2 cellular contexts compared by ENCODE assay signal in the genomic region with DNA sequence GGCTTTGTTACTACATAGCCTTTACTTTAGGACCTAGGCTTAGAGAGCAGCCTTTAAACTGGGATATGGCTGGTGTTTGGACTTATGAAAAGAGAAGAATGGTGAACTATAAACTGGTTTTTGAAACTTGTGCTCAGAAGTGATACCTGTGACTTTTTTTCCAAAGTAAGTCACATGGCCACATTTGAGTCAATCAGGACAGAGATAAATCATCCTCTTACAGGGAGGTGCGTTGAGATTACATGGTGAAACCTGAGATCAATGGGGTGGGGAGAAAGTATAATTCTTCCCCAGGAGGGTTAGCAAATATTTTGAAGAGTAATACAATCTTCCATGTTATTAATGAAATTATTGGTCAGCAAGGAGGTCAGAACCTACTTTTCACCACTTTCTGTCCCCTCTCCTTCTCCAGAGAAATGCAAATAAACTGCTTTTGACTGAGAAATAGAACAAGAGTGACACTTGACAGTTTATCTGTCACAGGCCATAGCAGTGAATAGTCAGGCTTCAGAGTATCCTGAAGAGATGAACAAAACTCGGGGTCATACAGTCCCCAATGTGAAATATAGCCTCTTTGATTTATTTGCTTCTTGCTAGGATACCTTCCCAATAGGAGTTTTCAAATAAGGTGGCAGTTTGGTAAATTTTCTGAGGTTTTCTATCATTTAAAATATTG.
TF ChIP-seq lines count a peak whose summit lies in the region.

No MANE protein-coding gene starts in this region.

TF ChIP-seq in HEK293T, 16 proteins besides CTCF, POLR2A, EP300 and RAD21:
- TF ChIP-seq, protein P1, sequence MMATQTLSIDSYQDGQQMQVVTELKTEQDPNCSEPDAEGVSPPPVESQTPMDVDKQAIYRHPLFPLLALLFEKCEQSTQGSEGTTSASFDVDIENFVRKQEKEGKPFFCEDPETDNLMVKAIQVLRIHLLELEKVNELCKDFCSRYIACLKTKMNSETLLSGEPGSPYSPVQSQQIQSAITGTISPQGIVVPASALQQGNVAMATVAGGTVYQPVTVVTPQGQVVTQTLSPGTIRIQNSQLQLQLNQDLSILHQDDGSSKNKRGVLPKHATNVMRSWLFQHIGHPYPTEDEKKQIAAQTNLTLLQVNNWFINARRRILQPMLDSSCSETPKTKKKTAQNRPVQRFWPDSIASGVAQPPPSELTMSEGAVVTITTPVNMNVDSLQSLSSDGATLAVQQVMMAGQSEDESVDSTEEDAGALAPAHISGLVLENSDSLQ (IDR thresholded peaks at IDR 0.05) = peak; percentile 36
- no peak for TF ChIP-seq BHLHE40 (IDR thresholded peaks at IDR 0.05; ENCODE audit: borderline replicate concordance)

TF ChIP-seq in K562, 482 proteins besides CTCF, POLR2A, EP300 and RAD21 (continues in another document):
- TF ChIP-seq ZNF384 (IDR thresholded peaks at IDR 0.05; ENCODE audit: low read depth, low read length) (0 out of 2 replicates have a peak, but pooled peaks have one; percentile 12), ZEB2 (IDR thresholded peaks at IDR 0.05) (no peak), C11orf30 (IDR thresholded peaks at IDR 0.05; ENCODE audit: low read depth) (no peak), ZFX (CRISPR knock-in tag; IDR thresholded peaks at IDR 0.05) (no peak), PTBP1 (IDR thresholded peaks at IDR 0.05; ENCODE audit: low read depth, low read length) (no peak), KLF13 (tag; IDR thresholded peaks at IDR 0.05; ENCODE audit: borderline replicate concordance, low read depth) (no peak), ZNF24 (IDR thresholded peaks at IDR 0.05) (no peak), NR2C2 (CRISPR knock-in tag; IDR thresholded peaks at IDR 0.05) (no peak), NR2C2 (tag; IDR thresholded peaks at IDR 0.05) (no peak), ZNF197 (CRISPR knock-in tag; IDR thresholded peaks at IDR 0.05; ENCODE audit: low read depth) (no peak), HDAC6 (IDR thresholded peaks at IDR 0.05; ENCODE audit: low read depth, low read length) (no peak), HMGN3 (IDR thresholded peaks at IDR 0.05; ENCODE audit: borderline replicate concordance, extremely low read depth, insufficient read length, low read depth, low read length) (no peak), RAD51 (IDR thresholded peaks at IDR 0.05; ENCODE audit: borderline replicate concordance, low read depth) (peak; percentile 68), ZNF57 (CRISPR knock-in tag; IDR thresholded peaks at IDR 0.05) (no peak), BRCA1 (IDR thresholded peaks at IDR 0.05) (no peak), BRCA1 (CRISPR knock-in tag; IDR thresholded peaks at IDR 0.05) (no peak), RCOR1 (IDR thresholded peaks at IDR 0.05; ENCODE audit: borderline replicate concordance in 1 of 2, low read depth in 2 of 2, low read length in 2 of 2) (peak in 1 of 2 experiments; percentile 37; a peak in 1 of 4 replicates), ETV1 (tag; conservative IDR thresholded peaks at IDR 0.05; ENCODE audit: low read depth) (no peak), CBX5 (IDR thresholded peaks at IDR 0.05; ENCODE audit: borderline replicate concordance, low read depth) (no peak), KDM2B (CRISPR knock-in tag; IDR thresholded peaks at IDR 0.05) (no peak), MYNN (IDR thresholded peaks at IDR 0.05) (no peak), MYNN (CRISPR knock-in tag; IDR thresholded peaks at IDR 0.05) (no peak), NFATC3 (IDR thresholded peaks at IDR 0.05) (no peak), ATF1 (CRISPR knock-in tag; IDR thresholded peaks at IDR 0.05) (no peak), ATF1 (tag; IDR thresholded peaks at IDR 0.05) (no peak), ZNF766 (CRISPR knock-in tag; conservative IDR thresholded peaks at IDR 0.05) (no peak), SRSF1 (IDR thresholded peaks at IDR 0.05; ENCODE audit: low read depth, low read length) (no peak), XRCC4 (IDR thresholded peaks at IDR 0.05; ENCODE audit: extremely low read depth, insufficient read depth, insufficient read length) (no peak), GATAD2B (IDR thresholded peaks at IDR 0.05; ENCODE audit: borderline replicate concordance) (no peak), ZNF75A (CRISPR knock-in tag; IDR thresholded peaks at IDR 0.05) (no peak), RB1 (IDR thresholded peaks at IDR 0.05; ENCODE audit: low read depth) (no peak), FOXK2 (conservative IDR thresholded peaks at IDR 0.05 in 1 of 2, IDR thresholded peaks at IDR 0.05 in 1 of 2; ENCODE audit: low read depth in 2 of 2) (no peak), GABPB2 (CRISPR knock-in tag; conservative IDR thresholded peaks at IDR 0.05) (no peak)
- TF ChIP-seq, protein P2, sequence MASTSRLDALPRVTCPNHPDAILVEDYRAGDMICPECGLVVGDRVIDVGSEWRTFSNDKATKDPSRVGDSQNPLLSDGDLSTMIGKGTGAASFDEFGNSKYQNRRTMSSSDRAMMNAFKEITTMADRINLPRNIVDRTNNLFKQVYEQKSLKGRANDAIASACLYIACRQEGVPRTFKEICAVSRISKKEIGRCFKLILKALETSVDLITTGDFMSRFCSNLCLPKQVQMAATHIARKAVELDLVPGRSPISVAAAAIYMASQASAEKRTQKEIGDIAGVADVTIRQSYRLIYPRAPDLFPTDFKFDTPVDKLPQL (IDR thresholded peaks at IDR 0.05; ENCODE audit: extremely low read depth, insufficient read length) = no peak
- TF ChIP-seq, protein P3, sequence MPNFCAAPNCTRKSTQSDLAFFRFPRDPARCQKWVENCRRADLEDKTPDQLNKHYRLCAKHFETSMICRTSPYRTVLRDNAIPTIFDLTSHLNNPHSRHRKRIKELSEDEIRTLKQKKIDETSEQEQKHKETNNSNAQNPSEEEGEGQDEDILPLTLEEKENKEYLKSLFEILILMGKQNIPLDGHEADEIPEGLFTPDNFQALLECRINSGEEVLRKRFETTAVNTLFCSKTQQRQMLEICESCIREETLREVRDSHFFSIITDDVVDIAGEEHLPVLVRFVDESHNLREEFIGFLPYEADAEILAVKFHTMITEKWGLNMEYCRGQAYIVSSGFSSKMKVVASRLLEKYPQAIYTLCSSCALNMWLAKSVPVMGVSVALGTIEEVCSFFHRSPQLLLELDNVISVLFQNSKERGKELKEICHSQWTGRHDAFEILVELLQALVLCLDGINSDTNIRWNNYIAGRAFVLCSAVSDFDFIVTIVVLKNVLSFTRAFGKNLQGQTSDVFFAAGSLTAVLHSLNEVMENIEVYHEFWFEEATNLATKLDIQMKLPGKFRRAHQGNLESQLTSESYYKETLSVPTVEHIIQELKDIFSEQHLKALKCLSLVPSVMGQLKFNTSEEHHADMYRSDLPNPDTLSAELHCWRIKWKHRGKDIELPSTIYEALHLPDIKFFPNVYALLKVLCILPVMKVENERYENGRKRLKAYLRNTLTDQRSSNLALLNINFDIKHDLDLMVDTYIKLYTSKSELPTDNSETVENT (CRISPR knock-in tag; IDR thresholded peaks at IDR 0.05) = no peak
- TF ChIP-seq, protein P4, sequence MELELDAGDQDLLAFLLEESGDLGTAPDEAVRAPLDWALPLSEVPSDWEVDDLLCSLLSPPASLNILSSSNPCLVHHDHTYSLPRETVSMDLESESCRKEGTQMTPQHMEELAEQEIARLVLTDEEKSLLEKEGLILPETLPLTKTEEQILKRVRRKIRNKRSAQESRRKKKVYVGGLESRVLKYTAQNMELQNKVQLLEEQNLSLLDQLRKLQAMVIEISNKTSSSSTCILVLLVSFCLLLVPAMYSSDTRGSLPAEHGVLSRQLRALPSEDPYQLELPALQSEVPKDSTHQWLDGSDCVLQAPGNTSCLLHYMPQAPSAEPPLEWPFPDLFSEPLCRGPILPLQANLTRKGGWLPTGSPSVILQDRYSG (tag; conservative IDR thresholded peaks at IDR 0.05; ENCODE audit: low read depth) = no peak
- TF ChIP-seq, protein P5, sequence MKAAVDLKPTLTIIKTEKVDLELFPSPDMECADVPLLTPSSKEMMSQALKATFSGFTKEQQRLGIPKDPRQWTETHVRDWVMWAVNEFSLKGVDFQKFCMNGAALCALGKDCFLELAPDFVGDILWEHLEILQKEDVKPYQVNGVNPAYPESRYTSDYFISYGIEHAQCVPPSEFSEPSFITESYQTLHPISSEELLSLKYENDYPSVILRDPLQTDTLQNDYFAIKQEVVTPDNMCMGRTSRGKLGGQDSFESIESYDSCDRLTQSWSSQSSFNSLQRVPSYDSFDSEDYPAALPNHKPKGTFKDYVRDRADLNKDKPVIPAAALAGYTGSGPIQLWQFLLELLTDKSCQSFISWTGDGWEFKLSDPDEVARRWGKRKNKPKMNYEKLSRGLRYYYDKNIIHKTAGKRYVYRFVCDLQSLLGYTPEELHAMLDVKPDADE (conservative IDR thresholded peaks at IDR 0.05; ENCODE audit: control insufficient read depth, low read depth, low read length) = no peak
- TF ChIP-seq, protein P6, sequence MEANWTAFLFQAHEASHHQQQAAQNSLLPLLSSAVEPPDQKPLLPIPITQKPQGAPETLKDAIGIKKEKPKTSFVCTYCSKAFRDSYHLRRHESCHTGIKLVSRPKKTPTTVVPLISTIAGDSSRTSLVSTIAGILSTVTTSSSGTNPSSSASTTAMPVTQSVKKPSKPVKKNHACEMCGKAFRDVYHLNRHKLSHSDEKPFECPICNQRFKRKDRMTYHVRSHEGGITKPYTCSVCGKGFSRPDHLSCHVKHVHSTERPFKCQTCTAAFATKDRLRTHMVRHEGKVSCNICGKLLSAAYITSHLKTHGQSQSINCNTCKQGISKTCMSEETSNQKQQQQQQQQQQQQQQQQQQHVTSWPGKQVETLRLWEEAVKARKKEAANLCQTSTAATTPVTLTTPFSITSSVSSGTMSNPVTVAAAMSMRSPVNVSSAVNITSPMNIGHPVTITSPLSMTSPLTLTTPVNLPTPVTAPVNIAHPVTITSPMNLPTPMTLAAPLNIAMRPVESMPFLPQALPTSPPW (CRISPR knock-in tag; IDR thresholded peaks at IDR 0.05) = no peak
- TF ChIP-seq, protein P7, sequence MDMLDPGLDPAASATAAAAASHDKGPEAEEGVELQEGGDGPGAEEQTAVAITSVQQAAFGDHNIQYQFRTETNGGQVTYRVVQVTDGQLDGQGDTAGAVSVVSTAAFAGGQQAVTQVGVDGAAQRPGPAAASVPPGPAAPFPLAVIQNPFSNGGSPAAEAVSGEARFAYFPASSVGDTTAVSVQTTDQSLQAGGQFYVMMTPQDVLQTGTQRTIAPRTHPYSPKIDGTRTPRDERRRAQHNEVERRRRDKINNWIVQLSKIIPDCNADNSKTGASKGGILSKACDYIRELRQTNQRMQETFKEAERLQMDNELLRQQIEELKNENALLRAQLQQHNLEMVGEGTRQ (CRISPR knock-in tag; IDR thresholded peaks at IDR 0.05) = peak; percentile 65
- TF ChIP-seq, protein P8, sequence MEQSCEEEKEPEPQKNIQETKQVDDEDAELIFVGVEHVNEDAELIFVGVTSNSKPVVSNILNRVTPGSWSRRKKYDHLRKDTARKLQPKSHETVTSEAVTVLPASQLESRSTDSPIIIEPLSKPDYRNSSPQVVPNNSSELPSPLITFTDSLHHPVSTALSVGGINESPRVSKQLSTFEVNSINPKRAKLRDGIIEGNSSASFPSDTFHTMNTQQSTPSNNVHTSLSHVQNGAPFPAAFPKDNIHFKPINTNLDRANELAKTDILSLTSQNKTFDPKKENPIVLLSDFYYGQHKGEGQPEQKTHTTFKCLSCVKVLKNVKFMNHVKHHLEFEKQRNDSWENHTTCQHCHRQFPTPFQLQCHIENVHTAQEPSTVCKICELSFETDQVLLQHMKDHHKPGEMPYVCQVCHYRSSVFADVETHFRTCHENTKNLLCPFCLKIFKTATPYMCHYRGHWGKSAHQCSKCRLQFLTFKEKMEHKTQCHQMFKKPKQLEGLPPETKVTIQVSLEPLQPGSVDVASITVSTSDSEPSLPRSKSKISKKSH (CRISPR knock-in tag; IDR thresholded peaks at IDR 0.05) = no peak
- TF ChIP-seq, protein P9, sequence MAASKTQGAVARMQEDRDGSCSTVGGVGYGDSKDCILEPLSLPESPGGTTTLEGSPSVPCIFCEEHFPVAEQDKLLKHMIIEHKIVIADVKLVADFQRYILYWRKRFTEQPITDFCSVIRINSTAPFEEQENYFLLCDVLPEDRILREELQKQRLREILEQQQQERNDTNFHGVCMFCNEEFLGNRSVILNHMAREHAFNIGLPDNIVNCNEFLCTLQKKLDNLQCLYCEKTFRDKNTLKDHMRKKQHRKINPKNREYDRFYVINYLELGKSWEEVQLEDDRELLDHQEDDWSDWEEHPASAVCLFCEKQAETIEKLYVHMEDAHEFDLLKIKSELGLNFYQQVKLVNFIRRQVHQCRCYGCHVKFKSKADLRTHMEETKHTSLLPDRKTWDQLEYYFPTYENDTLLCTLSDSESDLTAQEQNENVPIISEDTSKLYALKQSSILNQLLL (CRISPR knock-in tag; IDR thresholded peaks at IDR 0.05; ENCODE audit: borderline replicate concordance) = no peak
- TF ChIP-seq, protein P10, sequence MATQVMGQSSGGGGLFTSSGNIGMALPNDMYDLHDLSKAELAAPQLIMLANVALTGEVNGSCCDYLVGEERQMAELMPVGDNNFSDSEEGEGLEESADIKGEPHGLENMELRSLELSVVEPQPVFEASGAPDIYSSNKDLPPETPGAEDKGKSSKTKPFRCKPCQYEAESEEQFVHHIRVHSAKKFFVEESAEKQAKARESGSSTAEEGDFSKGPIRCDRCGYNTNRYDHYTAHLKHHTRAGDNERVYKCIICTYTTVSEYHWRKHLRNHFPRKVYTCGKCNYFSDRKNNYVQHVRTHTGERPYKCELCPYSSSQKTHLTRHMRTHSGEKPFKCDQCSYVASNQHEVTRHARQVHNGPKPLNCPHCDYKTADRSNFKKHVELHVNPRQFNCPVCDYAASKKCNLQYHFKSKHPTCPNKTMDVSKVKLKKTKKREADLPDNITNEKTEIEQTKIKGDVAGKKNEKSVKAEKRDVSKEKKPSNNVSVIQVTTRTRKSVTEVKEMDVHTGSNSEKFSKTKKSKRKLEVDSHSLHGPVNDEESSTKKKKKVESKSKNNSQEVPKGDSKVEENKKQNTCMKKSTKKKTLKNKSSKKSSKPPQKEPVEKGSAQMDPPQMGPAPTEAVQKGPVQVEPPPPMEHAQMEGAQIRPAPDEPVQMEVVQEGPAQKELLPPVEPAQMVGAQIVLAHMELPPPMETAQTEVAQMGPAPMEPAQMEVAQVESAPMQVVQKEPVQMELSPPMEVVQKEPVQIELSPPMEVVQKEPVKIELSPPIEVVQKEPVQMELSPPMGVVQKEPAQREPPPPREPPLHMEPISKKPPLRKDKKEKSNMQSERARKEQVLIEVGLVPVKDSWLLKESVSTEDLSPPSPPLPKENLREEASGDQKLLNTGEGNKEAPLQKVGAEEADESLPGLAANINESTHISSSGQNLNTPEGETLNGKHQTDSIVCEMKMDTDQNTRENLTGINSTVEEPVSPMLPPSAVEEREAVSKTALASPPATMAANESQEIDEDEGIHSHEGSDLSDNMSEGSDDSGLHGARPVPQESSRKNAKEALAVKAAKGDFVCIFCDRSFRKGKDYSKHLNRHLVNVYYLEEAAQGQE (CRISPR knock-in tag; IDR thresholded peaks at IDR 0.05; ENCODE audit: low read depth) = no peak
